In the genomic region with DNA sequence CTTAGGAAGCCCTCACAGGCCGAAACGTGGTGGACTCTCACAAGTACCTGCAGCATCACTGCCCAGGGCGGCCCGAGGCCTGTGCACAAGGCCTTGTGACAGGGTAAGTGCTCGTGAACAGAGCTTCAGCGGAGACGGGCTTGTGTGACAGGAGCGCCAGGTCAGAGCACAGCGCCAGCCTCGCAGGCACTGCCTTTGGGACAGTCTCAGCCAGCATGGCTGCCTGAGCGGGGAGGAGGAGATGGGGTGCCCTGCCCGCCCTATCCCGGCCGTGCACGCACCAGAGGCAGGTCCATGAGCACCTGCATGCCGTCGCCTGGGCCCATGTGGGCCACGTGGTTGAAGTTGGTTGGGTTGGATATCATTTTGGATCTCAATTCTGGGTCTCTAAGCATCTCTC, we compare ENCODE assay signal across 35 cellular contexts.
"Had no signal": no experiment of that assay in that cellular context is flagged by ENCODE, and none has a peak within 500 bp of the region (broad histone marks: within the 10 kb centered on the region; RNA-seq: fewer than 3 reads in every experiment).

No MANE protein-coding gene starts in this region.

- H2AFZ ChIP-seq: PC-9 had no signal

- H3K4me3 ChIP-seq: MG63, PC-9 had no signal

- H3K27me3 ChIP-seq: MG63 had no signal

- H3K9me3 Mint-ChIP-seq: activated CD4-positive, alpha-beta memory T cell treated with anti-CD3 and anti-CD28 coated beads, Interleukin-2, amount 10 ng/mL, durations not matched to agents 7 days and 5 days; activated naive CD4-positive, alpha-beta T cell treated with anti-CD3 and anti-CD28 coated beads, Interleukin-2, amount 50 U/mL, for 24 hours; activated naive CD8-positive, alpha-beta T cell treated with anti-CD3 and anti-CD28 coated beads, Interleukin-2, amount 10 ng/mL, durations not matched to agents 7 days and 5 days; brain had no signal

- DNase-seq: activated CD4-positive, alpha-beta memory T cell treated with anti-CD3 and anti-CD28 coated beads, Interleukin-2, amount 10 ng/mL, durations not matched to agents 7 days and 5 days; activated CD4-positive, alpha-beta T cell treated with anti-CD3 and anti-CD28 coated beads for 1 hour; activated CD4-positive, alpha-beta T cell treated with anti-CD3 and anti-CD28 coated beads for 48 hours; activated CD4-positive, CD25-positive, alpha-beta regulatory T cell; activated CD8-positive, alpha-beta memory T cell treated with anti-CD3 and anti-CD28 coated beads for 24 hours; activated CD8-positive, alpha-beta memory T cell treated with anti-CD3 and anti-CD28 coated beads, Interleukin-2, amount 10 ng/mL, durations not matched to agents 7 days and 5 days; activated CD8-positive, alpha-beta memory T cell treated with anti-CD3 and anti-CD28 coated beads, Interleukin-2, amount 50 U/mL, for 48 hours; activated effector memory CD4-positive, alpha-beta T cell treated with anti-CD3 and anti-CD28 coated beads, Interleukin-2, amount 50 U/mL, for 16 hours; activated naive CD4-positive, alpha-beta T cell treated with Interleukin-2 at 50 U/mL for 16 hours; activated naive CD8-positive, alpha-beta T cell treated with anti-CD3 and anti-CD28 coated beads, Interleukin-2, amount 10 ng/mL, durations not matched to agents 7 days and 5 days; activated T-cell treated with anti-CD3 and anti-CD28 coated beads, Interleukin-2, amount 50 U/mL, for 48 hours; anterior cingulate cortex; central memory CD4-positive, alpha-beta T cell; Kasumi-1; KG1; MG63; NCI-H1048; NCI-H1105 treated with DMSO at 0.1 percent for 48 hours; NCI-H1436; NCI-H1694; NCI-H1930; NCI-H510A; NCI-H526; NCI-H748 treated with DMSO at 0.1 percent for 48 hours; NK-92 treated with Interleukin-12 subunit alpha and Interleukin-12 subunit beta, amount 100 ng/mL, for 24 hours; PC-9; SIG-M5; SW 1271; T-helper 1 cell; T-helper 2 cell; T-helper 9 cell had no signal

- H3K36me3 ChIP-seq: MG63 had no signal

- H3K27ac ChIP-seq: PC-9, VCaP had no signal

- H3K4me1 Mint-ChIP-seq: activated CD4-positive, alpha-beta memory T cell treated with anti-CD3 and anti-CD28 coated beads, Interleukin-2, amount 10 ng/mL, durations not matched to agents 7 days and 5 days; activated CD8-positive, alpha-beta memory T cell treated with anti-CD3 and anti-CD28 coated beads, Interleukin-2, amount 10 ng/mL, durations not matched to agents 7 days and 5 days; activated naive CD4-positive, alpha-beta T cell treated with anti-CD3 and anti-CD28 coated beads, Interleukin-2, amount 50 U/mL, for 24 hours; activated naive CD8-positive, alpha-beta T cell treated with anti-CD3 and anti-CD28 coated beads, Interleukin-2, amount 10 ng/mL, durations not matched to agents 7 days and 5 days; brain had no signal

- H3K4me2 ChIP-seq: PC-9 had no signal

- FAIRE-seq: RCC 7860 had no signal

- H3K36me3 Mint-ChIP-seq: activated CD8-positive, alpha-beta memory T cell treated with anti-CD3 and anti-CD28 coated beads, Interleukin-2, amount 10 ng/mL, durations not matched to agents 7 days and 5 days; activated naive CD4-positive, alpha-beta T cell treated with anti-CD3 and anti-CD28 coated beads, Interleukin-2, amount 50 U/mL, for 24 hours; activated naive CD8-positive, alpha-beta T cell treated with anti-CD3 and anti-CD28 coated beads, Interleukin-2, amount 10 ng/mL, durations not matched to agents 7 days and 5 days had no signal

- H3K27me3 Mint-ChIP-seq: activated CD4-positive, alpha-beta memory T cell treated with anti-CD3 and anti-CD28 coated beads, Interleukin-2, amount 10 ng/mL, durations not matched to agents 7 days and 5 days; activated CD8-positive, alpha-beta memory T cell treated with anti-CD3 and anti-CD28 coated beads, Interleukin-2, amount 10 ng/mL, durations not matched to agents 7 days and 5 days; activated naive CD4-positive, alpha-beta T cell treated with anti-CD3 and anti-CD28 coated beads, Interleukin-2, amount 50 U/mL, for 24 hours; brain had no signal

- ATAC-seq: activated CD8-positive, alpha-beta memory T cell treated with anti-CD3 and anti-CD28 coated beads, Interleukin-2, amount 10 ng/mL, durations not matched to agents 7 days and 5 days had no signal

- H3K4me3 Mint-ChIP-seq: activated CD4-positive, alpha-beta memory T cell treated with anti-CD3 and anti-CD28 coated beads, Interleukin-2, amount 10 ng/mL, durations not matched to agents 7 days and 5 days; activated CD8-positive, alpha-beta memory T cell treated with anti-CD3 and anti-CD28 coated beads, Interleukin-2, amount 10 ng/mL, durations not matched to agents 7 days and 5 days; activated naive CD4-positive, alpha-beta T cell treated with anti-CD3 and anti-CD28 coated beads, Interleukin-2, amount 50 U/mL, for 24 hours; activated naive CD8-positive, alpha-beta T cell treated with anti-CD3 and anti-CD28 coated beads, Interleukin-2, amount 10 ng/mL, durations not matched to agents 7 days and 5 days; brain had no signal

- H3K9me3 ChIP-seq: MG63 had no signal

- H3K27ac Mint-ChIP-seq: activated CD4-positive, alpha-beta memory T cell treated with anti-CD3 and anti-CD28 coated beads, Interleukin-2, amount 10 ng/mL, durations not matched to agents 7 days and 5 days; activated CD8-positive, alpha-beta memory T cell treated with anti-CD3 and anti-CD28 coated beads, Interleukin-2, amount 10 ng/mL, durations not matched to agents 7 days and 5 days; activated naive CD4-positive, alpha-beta T cell treated with anti-CD3 and anti-CD28 coated beads, Interleukin-2, amount 50 U/mL, for 24 hours; activated naive CD8-positive, alpha-beta T cell treated with anti-CD3 and anti-CD28 coated beads, Interleukin-2, amount 10 ng/mL, durations not matched to agents 7 days and 5 days; brain had no signal
